ENCODE assay signal across 1 cellular context in the genomic region with DNA sequence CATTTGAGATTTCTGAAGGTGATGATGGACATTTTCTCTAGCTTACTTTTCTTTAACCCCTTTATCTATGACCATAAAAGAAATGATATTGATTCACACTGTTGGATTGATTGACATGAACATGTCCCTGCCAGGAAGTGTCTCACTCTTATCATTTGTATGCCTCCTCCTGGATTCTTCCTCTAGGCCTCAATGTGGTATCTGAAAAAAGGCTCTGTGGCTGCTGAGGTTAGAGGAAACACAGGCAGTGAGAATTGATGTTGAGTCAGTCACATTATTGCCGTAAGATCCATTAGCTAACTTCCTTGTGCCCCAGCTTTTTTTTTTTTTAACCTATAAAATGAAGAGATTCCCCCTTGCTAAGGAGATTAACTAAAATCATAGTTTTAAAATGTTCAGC.
TF ChIP-seq lines count a peak whose summit lies in the region.

No MANE protein-coding gene starts in this region.

TF ChIP-seq in HepG2, 621 proteins besides CTCF, POLR2A, EP300 and RAD21:
- TF ChIP-seq, protein P1, sequence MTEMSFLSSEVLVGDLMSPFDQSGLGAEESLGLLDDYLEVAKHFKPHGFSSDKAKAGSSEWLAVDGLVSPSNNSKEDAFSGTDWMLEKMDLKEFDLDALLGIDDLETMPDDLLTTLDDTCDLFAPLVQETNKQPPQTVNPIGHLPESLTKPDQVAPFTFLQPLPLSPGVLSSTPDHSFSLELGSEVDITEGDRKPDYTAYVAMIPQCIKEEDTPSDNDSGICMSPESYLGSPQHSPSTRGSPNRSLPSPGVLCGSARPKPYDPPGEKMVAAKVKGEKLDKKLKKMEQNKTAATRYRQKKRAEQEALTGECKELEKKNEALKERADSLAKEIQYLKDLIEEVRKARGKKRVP (CRISPR knock-in tag; IDR thresholded peaks at IDR 0.05), result no peak
- TF ChIP-seq, protein P2, sequence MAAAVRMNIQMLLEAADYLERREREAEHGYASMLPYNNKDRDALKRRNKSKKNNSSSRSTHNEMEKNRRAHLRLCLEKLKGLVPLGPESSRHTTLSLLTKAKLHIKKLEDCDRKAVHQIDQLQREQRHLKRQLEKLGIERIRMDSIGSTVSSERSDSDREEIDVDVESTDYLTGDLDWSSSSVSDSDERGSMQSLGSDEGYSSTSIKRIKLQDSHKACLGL (CRISPR knock-in tag; IDR thresholded peaks at IDR 0.05), result no peak
- TF ChIP-seq ZNF75D (CRISPR knock-in tag; IDR thresholded peaks at IDR 0.05; ENCODE audit: borderline replicate concordance) (no peak), ZNF317 (CRISPR knock-in tag; IDR thresholded peaks at IDR 0.05) (no peak), FOXP1 (IDR thresholded peaks at IDR 0.05) (no peak), FOXP1 (CRISPR knock-in tag; IDR thresholded peaks at IDR 0.05) (no peak), ZSCAN30 (CRISPR knock-in tag; IDR thresholded peaks at IDR 0.05) (no peak), NCOA2 (CRISPR knock-in tag; IDR thresholded peaks at IDR 0.05) (no peak), TGIF2 (CRISPR knock-in tag; IDR thresholded peaks at IDR 0.05) (no peak), ZFP41 (CRISPR knock-in tag; IDR thresholded peaks at IDR 0.05; ENCODE audit: borderline replicate concordance) (no peak), ZNF672 (CRISPR knock-in tag; IDR thresholded peaks at IDR 0.05) (no peak), ZNF652 (CRISPR knock-in tag; IDR thresholded peaks at IDR 0.05; ENCODE audit: borderline replicate concordance, low read depth) (no peak), TBX3 (IDR thresholded peaks at IDR 0.05; ENCODE audit: borderline replicate concordance) (no peak), ZNF670 (CRISPR knock-in tag; IDR thresholded peaks at IDR 0.05; ENCODE audit: borderline replicate concordance) (no peak)
- TF ChIP-seq, protein P3, sequence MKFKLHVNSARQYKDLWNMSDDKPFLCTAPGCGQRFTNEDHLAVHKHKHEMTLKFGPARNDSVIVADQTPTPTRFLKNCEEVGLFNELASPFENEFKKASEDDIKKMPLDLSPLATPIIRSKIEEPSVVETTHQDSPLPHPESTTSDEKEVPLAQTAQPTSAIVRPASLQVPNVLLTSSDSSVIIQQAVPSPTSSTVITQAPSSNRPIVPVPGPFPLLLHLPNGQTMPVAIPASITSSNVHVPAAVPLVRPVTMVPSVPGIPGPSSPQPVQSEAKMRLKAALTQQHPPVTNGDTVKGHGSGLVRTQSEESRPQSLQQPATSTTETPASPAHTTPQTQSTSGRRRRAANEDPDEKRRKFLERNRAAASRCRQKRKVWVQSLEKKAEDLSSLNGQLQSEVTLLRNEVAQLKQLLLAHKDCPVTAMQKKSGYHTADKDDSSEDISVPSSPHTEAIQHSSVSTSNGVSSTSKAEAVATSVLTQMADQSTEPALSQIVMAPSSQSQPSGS (CRISPR knock-in tag; IDR thresholded peaks at IDR 0.05), result no peak
- TF ChIP-seq, protein P4, sequence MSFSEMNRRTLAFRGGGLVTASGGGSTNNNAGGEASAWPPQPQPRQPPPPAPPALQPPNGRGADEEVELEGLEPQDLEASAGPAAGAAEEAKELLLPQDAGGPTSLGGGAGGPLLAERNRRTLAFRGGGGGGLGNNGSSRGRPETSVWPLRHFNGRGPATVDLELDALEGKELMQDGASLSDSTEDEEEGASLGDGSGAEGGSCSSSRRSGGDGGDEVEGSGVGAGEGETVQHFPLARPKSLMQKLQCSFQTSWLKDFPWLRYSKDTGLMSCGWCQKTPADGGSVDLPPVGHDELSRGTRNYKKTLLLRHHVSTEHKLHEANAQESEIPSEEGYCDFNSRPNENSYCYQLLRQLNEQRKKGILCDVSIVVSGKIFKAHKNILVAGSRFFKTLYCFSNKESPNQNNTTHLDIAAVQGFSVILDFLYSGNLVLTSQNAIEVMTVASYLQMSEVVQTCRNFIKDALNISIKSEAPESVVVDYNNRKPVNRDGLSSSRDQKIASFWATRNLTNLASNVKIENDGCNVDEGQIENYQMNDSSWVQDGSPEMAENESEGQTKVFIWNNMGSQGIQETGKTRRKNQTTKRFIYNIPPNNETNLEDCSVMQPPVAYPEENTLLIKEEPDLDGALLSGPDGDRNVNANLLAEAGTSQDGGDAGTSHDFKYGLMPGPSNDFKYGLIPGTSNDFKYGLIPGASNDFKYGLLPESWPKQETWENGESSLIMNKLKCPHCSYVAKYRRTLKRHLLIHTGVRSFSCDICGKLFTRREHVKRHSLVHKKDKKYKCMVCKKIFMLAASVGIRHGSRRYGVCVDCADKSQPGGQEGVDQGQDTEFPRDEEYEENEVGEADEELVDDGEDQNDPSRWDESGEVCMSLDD (CRISPR knock-in tag; IDR thresholded peaks at IDR 0.05; ENCODE audit: borderline replicate concordance), result no peak
- TF ChIP-seq, protein P5, sequence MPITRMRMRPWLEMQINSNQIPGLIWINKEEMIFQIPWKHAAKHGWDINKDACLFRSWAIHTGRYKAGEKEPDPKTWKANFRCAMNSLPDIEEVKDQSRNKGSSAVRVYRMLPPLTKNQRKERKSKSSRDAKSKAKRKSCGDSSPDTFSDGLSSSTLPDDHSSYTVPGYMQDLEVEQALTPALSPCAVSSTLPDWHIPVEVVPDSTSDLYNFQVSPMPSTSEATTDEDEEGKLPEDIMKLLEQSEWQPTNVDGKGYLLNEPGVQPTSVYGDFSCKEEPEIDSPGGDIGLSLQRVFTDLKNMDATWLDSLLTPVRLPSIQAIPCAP (CRISPR knock-in tag; IDR thresholded peaks at IDR 0.05; ENCODE audit: low read depth), result no peak
